ENCODE assay signal across 16 cellular contexts in genomic region chr10:126097558-126098215, GRCh38.
DNase-seq lines count a peak whose midpoint lies in the region; ATAC-seq, FAIRE-seq and TF ChIP-seq lines count a peak whose summit lies in the region.
"Had no signal": no experiment of that assay in that cellular context is flagged by ENCODE, and none has a peak within 500 bp of the region (broad histone marks: within the 10 kb centered on the region; RNA-seq: fewer than 3 reads in every experiment).

No MANE protein-coding gene starts in this region.

- no peak overlapping the region for H3K4me3 ChIP-seq in DOHH2 (ENCODE audit: low read length)
- H3K4me3 ChIP-seq in HCT116 (replicated peaks in 1 of 2; ENCODE audit: low read depth in 1 of 2, low read length in 2 of 2): no peak overlapping the region
- no peak overlapping the region for H3K4me3 ChIP-seq in astrocyte (ENCODE audit: insufficient read depth, low read depth, low read length)
- no peak overlapping the region for H3K4me3 ChIP-seq in kidney epithelial cell (ENCODE audit: low read depth, low read length)
- H3K4me3 ChIP-seq: heart left ventricle had no signal

- H3K27ac ChIP-seq in DOHH2 (ENCODE audit: low read depth, low read length) (no peak overlapping the region), HCT116 (ENCODE audit: low read depth, low read length) (no peak overlapping the region), astrocyte (ENCODE audit: low read depth, low read length) (no peak overlapping the region)
- H3K27ac ChIP-seq: heart left ventricle had no signal

- DNase-seq in HCT116 (ENCODE audit: low read depth, low spot score): no peak
- DNase-seq in astrocyte (ENCODE audit: low read depth): peak; percentile 12
- no peak for DNase-seq in kidney epithelial cell (ENCODE audit: low read depth)
- DNase-seq in activated naive CD8-positive, alpha-beta T cell treated with anti-CD3 and anti-CD28 coated beads, Interleukin-2, amount 50 U/mL, for 24 hours: no peak
- DNase-seq in occipital lobe (lab: John Stamatoyannopoulos, UW): no peak
- no peak for DNase-seq in activated naive CD4-positive, alpha-beta T cell treated with anti-CD3 and anti-CD28 coated beads, Interleukin-2, amount 50 U/mL, for 16 hours
- DNase-seq: activated naive CD4-positive, alpha-beta T cell treated with anti-CD3 and anti-CD28 coated beads for 36 hours; CD8-positive, alpha-beta memory T cell; HCEC 1CT; heart left ventricle; nephron progenitor cell; stimulated activated naive B cell treated with anti-CD40 and anti-IgM and Interleukin-4, amounts not matched to agents 10 μg/mL and 1 μg/mL and 100 μg/mL, for 72 hours; SW 1271 had no signal

- CTCF ChIA-PET in HCT116 (lab: Charles Lee): interaction anchor here (1.3 to 1.6 kb wide), 2 partner anchors 115 to 121 kb away, joined by 4 to 5 read pairs; no protein-coding TSS in a partner anchor

- H3K9ac ChIP-seq in HCT116 (ENCODE audit: low read length) (no peak overlapping the region), astrocyte (ENCODE audit: low read length) (no peak overlapping the region)

- TF ChIP-seq CTCF in DOHH2 (IDR thresholded peaks at IDR 0.05; ENCODE audit: low read depth, low read length, poor library complexity, severe bottlenecking): peak; percentile 31
- peak; percentile 16 to 55 (median 52); a peak in 5 of 6 replicates for TF ChIP-seq CTCF in HCT116 (IDR thresholded peaks at IDR 0.05 in 2 of 3, conservative IDR thresholded peaks at IDR 0.05 in 1 of 3; ENCODE audit: borderline replicate concordance in 1 of 3, insufficient read depth in 1 of 3, low read depth in 2 of 3, low read length in 2 of 3)
- peak; percentile 15 for TF ChIP-seq CTCF in astrocyte (IDR thresholded peaks at IDR 0.05; ENCODE audit: insufficient read depth, low read depth, low read length)
- peak; percentile 6 for TF ChIP-seq CTCF in kidney epithelial cell (IDR thresholded peaks at IDR 0.05; ENCODE audit: insufficient read depth, low read length, poor library complexity, severe bottlenecking)

- intact Hi-C loops in HCT116 (cut with micrococcal nuclease): loop anchor here (5.0 kb wide), 2 partner anchors 115 to 230 kb away; no protein-coding TSS in a partner anchor

- no peak overlapping the region for H2AFZ ChIP-seq in HCT116 (ENCODE audit: low read depth, low read length, poor library complexity, severe bottlenecking)
- H2AFZ ChIP-seq in astrocyte (ENCODE audit: low read depth, low read length): no peak overlapping the region

- no peaks in the 10 kb centered on the region for H3K27me3 Mint-ChIP-seq in astrocyte (ENCODE audit: low read depth, unreplicated experiment)
- H3K27me3 Mint-ChIP-seq in activated naive CD8-positive, alpha-beta T cell treated with anti-CD3 and anti-CD28 coated beads, Interleukin-2, amount 50 U/mL, for 24 hours: peaks cover 2% of the 10 kb centered on the region
- H3K27me3 Mint-ChIP-seq: CD8-positive, alpha-beta memory T cell; stimulated activated naive B cell treated with anti-CD40 and anti-IgM and Interleukin-4, amounts not matched to agents 10 μg/mL and 1 μg/mL and 100 μg/mL, for 72 hours had no signal

- H3K4me2 ChIP-seq in DOHH2 (ENCODE audit: low read length): no peak overlapping the region
- H3K4me2 ChIP-seq in HCT116 (ENCODE audit: low read length): no peak overlapping the region
- H3K4me2 ChIP-seq in astrocyte (ENCODE audit: low read length): no peak overlapping the region

- H3K79me2 ChIP-seq in DOHH2 (ENCODE audit: control insufficient read depth, low read length): no peaks in the 10 kb centered on the region
- no peaks in the 10 kb centered on the region for H3K79me2 ChIP-seq in HCT116 (ENCODE audit: insufficient read depth, low read length)
- no peaks in the 10 kb centered on the region for H3K79me2 ChIP-seq in astrocyte (ENCODE audit: insufficient read depth, low read length)

- no peaks in the 10 kb centered on the region for H4K20me1 ChIP-seq in DOHH2 (ENCODE audit: control insufficient read depth, insufficient read depth, low read depth, low read length)
- no peaks in the 10 kb centered on the region for H4K20me1 ChIP-seq in HCT116 (ENCODE audit: insufficient read depth)
- no peaks in the 10 kb centered on the region for H4K20me1 ChIP-seq in astrocyte (ENCODE audit: insufficient read depth, low read length)

- H3K4me1 Mint-ChIP-seq in astrocyte (ENCODE audit: low read depth, unreplicated experiment): peaks cover 14% of the 10 kb centered on the region
- no peaks in the 10 kb centered on the region for H3K4me1 Mint-ChIP-seq in activated naive CD8-positive, alpha-beta T cell treated with anti-CD3 and anti-CD28 coated beads, Interleukin-2, amount 50 U/mL, for 24 hours
- H3K4me1 Mint-ChIP-seq: CD8-positive, alpha-beta memory T cell; nephron progenitor cell had no signal

- no peaks in the 10 kb centered on the region for H3K9me3 Mint-ChIP-seq in astrocyte (ENCODE audit: unreplicated experiment)
- H3K9me3 Mint-ChIP-seq in activated naive CD8-positive, alpha-beta T cell treated with anti-CD3 and anti-CD28 coated beads, Interleukin-2, amount 50 U/mL, for 24 hours: no peaks in the 10 kb centered on the region
- H3K9me3 Mint-ChIP-seq: activated naive CD4-positive, alpha-beta T cell treated with anti-CD3 and anti-CD28 coated beads for 36 hours; CD8-positive, alpha-beta memory T cell; nephron progenitor cell; stimulated activated naive B cell treated with anti-CD40 and anti-IgM and Interleukin-4, amounts not matched to agents 10 μg/mL and 1 μg/mL and 100 μg/mL, for 72 hours; WTC11 had no signal

- H3K9me2 ChIP-seq in DOHH2 (replicated peaks; ENCODE audit: control insufficient read depth, low read length) (no peaks in the 10 kb centered on the region), HCT116 (ENCODE audit: insufficient read depth) (no peaks in the 10 kb centered on the region)

- H3K27me3 ChIP-seq in DOHH2 (ENCODE audit: control insufficient read depth, low read length) (no peaks in the 10 kb centered on the region), HCT116 (ENCODE audit: insufficient read depth, low read length) (peaks cover 55% of the 10 kb centered on the region), astrocyte (ENCODE audit: insufficient read depth, low read length) (no peaks in the 10 kb centered on the region), kidney epithelial cell (ENCODE audit: control insufficient read depth, insufficient read depth, low read length) (no peaks in the 10 kb centered on the region)
- H3K27me3 ChIP-seq: heart left ventricle had no signal

- ATAC-seq in HCT116 (peak; percentile 73), HG03175 (IDR thresholded peaks at IDR 0.05; ENCODE audit: unreplicated experiment) (no peak)
- no peak for ATAC-seq in activated naive CD8-positive, alpha-beta T cell treated with anti-CD3 and anti-CD28 coated beads, Interleukin-2, amount 50 U/mL, for 24 hours
- ATAC-seq: heart left ventricle; stimulated activated naive B cell treated with anti-CD40 and anti-IgM and Interleukin-4, amounts not matched to agents 10 μg/mL and 1 μg/mL and 100 μg/mL, for 72 hours; WTC11 had no signal

- no peaks in the 10 kb centered on the region for H3F3A ChIP-seq in DOHH2 (ENCODE audit: control insufficient read depth, insufficient read depth)

- H3K4me3 Mint-ChIP-seq in astrocyte (ENCODE audit: unreplicated experiment): no peak overlapping the region
- no peak overlapping the region for H3K4me3 Mint-ChIP-seq in activated naive CD8-positive, alpha-beta T cell treated with anti-CD3 and anti-CD28 coated beads, Interleukin-2, amount 50 U/mL, for 24 hours
- H3K4me3 Mint-ChIP-seq: activated naive CD4-positive, alpha-beta T cell treated with anti-CD3 and anti-CD28 coated beads for 36 hours; CD8-positive, alpha-beta memory T cell; nephron progenitor cell; stimulated activated naive B cell treated with anti-CD40 and anti-IgM and Interleukin-4, amounts not matched to agents 10 μg/mL and 1 μg/mL and 100 μg/mL, for 72 hours; WTC11 had no signal

- no peak for FAIRE-seq in astrocyte (lab: Jason Lieb, UNC)

- TF ChIP-seq POLR2A in HCT116 (IDR thresholded peaks at IDR 0.05; ENCODE audit: borderline replicate concordance, extremely low read depth, insufficient read depth, insufficient read length): no peak

- POLR2A ChIA-PET in HCT116 (lab: Charles Lee): no interaction called here

- H3K4me1 ChIP-seq in DOHH2 (ENCODE audit: control insufficient read depth, low read length) (no peaks in the 10 kb centered on the region), HCT116 (ENCODE audit: control insufficient read depth in 1 of 2, insufficient read depth in 2 of 2, low read length in 2 of 2) (no peaks in the 10 kb centered on the region), astrocyte (ENCODE audit: insufficient read depth, low read length) (peaks cover 15% of the 10 kb centered on the region)

- TF ChIP-seq RAD21 in HCT116 (IDR thresholded peaks at IDR 0.05; ENCODE audit: low read depth): peak; percentile 40; the same call in 1 of the 2 replicates

- peak overlapping the region; percentile 47 for H3K27ac Mint-ChIP-seq in astrocyte (ENCODE audit: unreplicated experiment)
- no peak overlapping the region for H3K27ac Mint-ChIP-seq in activated naive CD8-positive, alpha-beta T cell treated with anti-CD3 and anti-CD28 coated beads, Interleukin-2, amount 50 U/mL, for 24 hours
- H3K27ac Mint-ChIP-seq: activated naive CD4-positive, alpha-beta T cell treated with anti-CD3 and anti-CD28 coated beads for 36 hours; nephron progenitor cell; stimulated activated naive B cell treated with anti-CD40 and anti-IgM and Interleukin-4, amounts not matched to agents 10 μg/mL and 1 μg/mL and 100 μg/mL, for 72 hours; WTC11 had no signal

- RAD21 ChIA-PET in HCT116 (lab: Charles Lee; ENCODE audit: low non-redundant PET in 1 of 2, low total read pairs in 2 of 2, uncharacterized antibody in 2 of 2, unreplicated experiment in 2 of 2): no interaction called here

- H3K36me3 ChIP-seq in DOHH2 (ENCODE audit: control insufficient read depth, low read length) (no peaks in the 10 kb centered on the region), HCT116 (ENCODE audit: control insufficient read depth in 1 of 2, insufficient read depth in 2 of 2, low read length in 2 of 2) (no peaks in the 10 kb centered on the region), astrocyte (ENCODE audit: insufficient read depth, low read length) (peaks cover 25% of the 10 kb centered on the region), kidney epithelial cell (ENCODE audit: control insufficient read depth, insufficient read depth, low read length) (no peaks in the 10 kb centered on the region)
- H3K36me3 ChIP-seq: heart left ventricle had no signal

- H3K36me3 Mint-ChIP-seq in astrocyte (ENCODE audit: low read depth, unreplicated experiment): peaks cover 25% of the 10 kb centered on the region
- H3K36me3 Mint-ChIP-seq in activated naive CD8-positive, alpha-beta T cell treated with anti-CD3 and anti-CD28 coated beads, Interleukin-2, amount 50 U/mL, for 24 hours (ENCODE audit: low read depth): no peaks in the 10 kb centered on the region
- H3K36me3 Mint-ChIP-seq: CD8-positive, alpha-beta memory T cell; stimulated activated naive B cell treated with anti-CD40 and anti-IgM and Interleukin-4, amounts not matched to agents 10 μg/mL and 1 μg/mL and 100 μg/mL, for 72 hours; WTC11 had no signal

- BruUV-seq in HCT116 (replicated peaks; lab: Mats Ljungman, UMichigan): no TSS peak

- no peaks in the 10 kb centered on the region for H3K9me3 ChIP-seq in DOHH2 (ENCODE audit: control insufficient read depth, insufficient read depth, low read length)
- no peaks in the 10 kb centered on the region for H3K9me3 ChIP-seq in HCT116 (ENCODE audit: control insufficient read depth in 1 of 2, insufficient read depth in 1 of 2, low read depth in 1 of 2, low read length in 2 of 2)
- H3K9me3 ChIP-seq in astrocyte (ENCODE audit: insufficient read depth, low read depth, low read length): no peaks in the 10 kb centered on the region
- H3K9me3 ChIP-seq: heart left ventricle had no signal
